8 cellular contexts compared by ENCODE assay signal in the genomic region with DNA sequence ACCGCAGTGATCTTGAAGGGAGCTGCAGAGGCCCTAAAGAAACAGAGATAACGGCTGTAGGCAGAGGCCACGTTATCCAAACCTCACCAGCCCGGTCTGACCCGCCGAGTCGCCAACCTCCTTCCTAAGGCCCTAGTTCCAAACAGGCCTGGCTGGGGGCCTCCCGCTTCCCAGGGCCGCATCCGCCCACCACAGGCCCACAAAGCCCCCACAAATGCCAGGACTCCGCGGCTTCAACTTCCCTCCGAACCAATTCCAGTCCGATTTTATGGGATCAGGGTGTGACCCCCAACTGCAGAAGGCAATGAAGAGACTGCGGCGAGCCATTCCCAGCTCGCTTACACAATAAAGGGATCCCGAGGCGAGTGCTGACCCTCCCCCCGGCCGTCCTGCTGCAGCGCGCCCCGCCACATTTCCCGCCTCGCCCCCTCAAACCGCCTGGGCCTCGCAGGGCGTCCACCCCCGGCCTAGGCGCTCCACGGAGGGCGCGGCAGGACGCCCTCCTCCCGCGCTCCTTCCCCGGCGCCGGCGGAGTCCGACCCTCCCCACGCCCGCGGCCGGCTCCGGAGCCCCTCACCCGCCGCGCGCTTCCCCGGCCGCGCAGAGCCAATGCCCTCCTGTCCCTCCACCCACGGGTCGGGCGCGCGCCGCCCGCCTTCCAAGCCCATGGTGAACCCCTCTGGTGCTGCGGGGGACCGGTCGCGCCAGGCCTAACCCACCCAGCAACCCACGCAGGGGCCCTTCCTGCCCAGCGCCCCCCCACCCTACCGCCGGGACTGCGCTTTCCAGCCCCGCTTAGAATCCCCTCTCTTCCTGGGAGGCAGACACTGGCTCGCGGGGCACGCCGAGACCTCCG. TPM values are rescaled to one million over a fixed set of nuclear protein-coding genes. Genes with fewer than 3 reads are reported as not detected.
DNase-seq lines count a peak whose midpoint lies in the region; ATAC-seq and TF ChIP-seq lines count a peak whose summit lies in the region.

No MANE protein-coding gene starts in this region.

- peaks cover 15% of the 10 kb centered on the region for H3K4me1 Mint-ChIP-seq in glutamatergic neuron (ENCODE audit: low read depth, unreplicated experiment)

- peaks cover 10% of the 10 kb centered on the region for H3K9me3 Mint-ChIP-seq in glutamatergic neuron (ENCODE audit: unreplicated experiment)

- TF ChIP-seq CTCF in glutamatergic neuron (IDR thresholded peaks at IDR 0.05; ENCODE audit: partially characterized antibody, unreplicated experiment) (no peak), omental fat pad (IDR thresholded peaks at IDR 0.05) (no peak)

- peak overlapping the region; percentile 98 for H3K27ac Mint-ChIP-seq in glutamatergic neuron (ENCODE audit: unreplicated experiment)

- peaks cover 12% of the 10 kb centered on the region for H3K27me3 Mint-ChIP-seq in glutamatergic neuron (ENCODE audit: unreplicated experiment)

- peak; percentile 33 for ATAC-seq in omental fat pad (ENCODE audit: low FRiP score)
- no peak for ATAC-seq in HG03469 (IDR thresholded peaks at IDR 0.05; ENCODE audit: unreplicated experiment)
- ATAC-seq in GM19452 (IDR thresholded peaks at IDR 0.05; ENCODE audit: unreplicated experiment), result no peak

- H3K36me3 Mint-ChIP-seq in glutamatergic neuron (ENCODE audit: unreplicated experiment), result no peaks in the 10 kb centered on the region

- peak overlapping the region; percentile 98 for H3K4me3 Mint-ChIP-seq in glutamatergic neuron (ENCODE audit: unreplicated experiment)

- DNase-seq in EH (ENCODE audit: low read depth) (peak; percentile 40), NCI-H1105 (lab: John Stamatoyannopoulos, UW) (peak; percentile 20), glutamatergic neuron (peak; percentile 58), omental fat pad (ENCODE audit: low spot score) (no peak), ureter (ENCODE audit: low spot score) (no peak)
- peak; percentile 11 for DNase-seq in activated naive CD4-positive, alpha-beta T cell treated with anti-CD3 and anti-CD28 coated beads, Interleukin-2, amount 50 U/mL, for 16 hours

RNA-seq across cellular contexts. Expression of gene MYH10, which starts 0.9 kb away (rescaled TPM):
- total RNA-seq in glutamatergic neuron (ENCODE audit: unreplicated experiment) (218 TPM), omental fat pad (10 to 100 TPM; 41.1 to 99.3 (median 51.8) TPM), ureter (30.8 TPM)

Comparison
In these comparisons a context has a peak if more than half of its experiments do, and no peak if none do; other contexts are left out.
1. DNase-seq: peak in EH (single experiment), NCI-H1105 (single experiment), activated naive CD4-positive, alpha-beta T cell treated with anti-CD3 and anti-CD28 coated beads, Interleukin-2, amount 50 U/mL, for 16 hours (single experiment) and glutamatergic neuron (single experiment); none in omental fat pad (single experiment) and ureter (single experiment).